10 cellular contexts compared by ENCODE assay signal in the genomic region with DNA sequence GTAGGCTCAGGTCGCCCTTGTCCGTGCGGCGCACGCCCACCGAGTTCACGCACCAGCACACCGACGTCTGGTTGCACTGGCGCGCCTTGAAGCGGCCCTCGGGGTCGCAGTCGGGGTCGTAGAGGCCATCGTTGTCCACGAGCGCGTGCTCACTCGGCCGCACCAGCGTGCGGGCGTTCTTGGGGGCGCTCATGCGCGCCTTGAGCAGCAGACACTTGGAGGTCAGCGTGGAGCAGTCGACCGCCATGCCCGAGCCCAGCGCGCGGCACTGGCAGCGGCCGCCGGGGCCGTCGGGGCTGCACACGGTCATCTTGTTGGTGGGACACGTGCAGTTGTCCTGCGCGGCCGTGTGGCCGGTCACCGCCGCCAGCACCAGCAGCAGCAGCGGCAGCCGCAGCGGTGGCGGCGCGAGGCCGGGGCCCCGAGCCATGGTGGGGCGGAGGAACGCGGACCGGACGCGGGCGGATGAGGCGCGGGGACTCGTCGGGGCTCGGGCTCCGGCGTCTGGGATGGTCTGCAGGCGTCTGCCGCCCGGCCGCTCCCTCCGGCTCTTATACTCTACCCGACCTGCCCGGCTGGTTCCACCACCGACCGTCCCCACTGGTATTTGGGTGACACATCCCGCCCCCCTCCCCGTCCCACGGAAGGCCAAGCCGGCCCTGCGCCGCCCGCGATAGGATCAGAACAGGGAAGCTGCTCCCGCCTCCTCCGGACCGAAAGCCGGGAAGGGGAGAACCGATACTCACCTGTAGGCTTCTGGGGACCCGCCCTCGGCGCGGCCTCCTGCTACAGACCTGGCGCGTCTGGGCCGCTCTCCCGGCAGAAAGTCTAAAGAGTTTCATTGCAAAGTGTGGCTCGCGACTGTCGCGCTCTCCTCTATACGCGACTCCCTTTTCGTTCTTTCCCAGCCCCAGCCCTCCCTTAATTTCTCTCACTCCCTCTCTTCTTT. TPM values are rescaled to one million over a fixed set of nuclear protein-coding genes. Genes with fewer than 3 reads are reported as not detected.
DNase-seq lines count a peak whose midpoint lies in the region; ATAC-seq and TF ChIP-seq lines count a peak whose summit lies in the region.
"Had no signal": no experiment of that assay in that cellular context is flagged by ENCODE, and none has a peak within 500 bp of the region (broad histone marks: within the 10 kb centered on the region; RNA-seq: fewer than 3 reads in every experiment).

TACSTD2 (minus strand) TSS at position 526 of the 949 bp plus-strand sequence; CDS start at position 430, 96 bp downstream.

- DNase-seq in DMS153 (lab: John Stamatoyannopoulos, UW) = peak; percentile 41
- DNase-seq in DMS153 treated with DMSO at 0.1 percent for 48 hours (lab: John Stamatoyannopoulos, UW; ENCODE audit: unreplicated experiment) = no peak
- DNase-seq in choroid plexus epithelial cell (ENCODE audit: low read depth) = no peak
- peak; percentile 64 to 93 for DNase-seq in lower leg skin (ENCODE audit: low spot score in 2 of 2)
- no peak for DNase-seq in thoracic aorta (ENCODE audit: low spot score)
- DNase-seq in KG1 (lab: John Stamatoyannopoulos, UW) = no peak
- no peak for DNase-seq in NCI-H526 treated with DMSO at 0.1 percent for 48 hours (lab: John Stamatoyannopoulos, UW)
- DNase-seq in OCI-M1 (lab: John Stamatoyannopoulos, UW) = no peak

- TF ChIP-seq CTCF in choroid plexus epithelial cell (conservative IDR thresholded peaks at IDR 0.05; ENCODE audit: low read depth, low read length) = no peak
- no peak for TF ChIP-seq CTCF in lower leg skin (IDR thresholded peaks at IDR 0.05)
- TF ChIP-seq CTCF in thoracic aorta (IDR thresholded peaks at IDR 0.05) = no peak

- H3K4me3 ChIP-seq in choroid plexus epithelial cell (ENCODE audit: low read depth, low read length) = peak within 1 kb of the TSS; percentile 37
- peak within 1 kb of the TSS; percentile 16 for H3K4me3 ChIP-seq in lower leg skin (ENCODE audit: low read depth, poor library complexity, severe bottlenecking)
- H3K4me3 ChIP-seq in thoracic aorta = peak within 1 kb of the TSS; percentile 78
- H3K4me3 ChIP-seq: A549 had no signal

- H3K9me3 ChIP-seq in thoracic aorta = no peaks in the 10 kb centered on the region
- H3K9me3 ChIP-seq: A549 had no signal

- 6 to 11% methylated on average over 37 to 65 of the region's 107 CpGs for WGBS in lower leg skin, 2 donors

- no peak for TF ChIP-seq POLR2A in lower leg skin (IDR thresholded peaks at IDR 0.05)

- intact Hi-C loops in lower leg skin (cut with DNase I; ENCODE audit: low total_unique reads) = no loop called here

- H3K27me3 ChIP-seq in thoracic aorta (replicated peaks; ENCODE audit: insufficient read depth) = no peaks in the 10 kb centered on the region

- no peaks in the 10 kb centered on the region for H3K36me3 ChIP-seq in thoracic aorta

- H3K27ac ChIP-seq in thoracic aorta = peak within 1 kb of the TSS; percentile 6 to 39
- H3K27ac ChIP-seq: A549 had no signal

- no peak for ATAC-seq in thoracic aorta (ENCODE audit: insufficient number of reproducible peaks, low FRiP score, low read depth)
- ATAC-seq: A549 had no signal

- peaks cover 7 to 11% of the 10 kb centered on the region in 2 donors for H3K4me1 ChIP-seq in thoracic aorta (ENCODE audit: control insufficient read depth in 1 of 2, low read depth in 2 of 2)
- H3K4me1 ChIP-seq: A549 had no signal

RNA-seq across cellular contexts. Expression of gene TACSTD2, which starts in this region (rescaled TPM):
- total RNA-seq in lower leg skin (1,000 to 10,000 TPM in 1 of 4 donors, 100 to 1,000 TPM in 3; 672 to 1,075 (median 946) TPM), thoracic aorta (1 to 10 TPM; 6.9 to 8.1 TPM)
- total RNA-seq: SK-MEL-5 had no signal

Comparison
In these comparisons a context has a peak if more than half of its experiments do, and no peak if none do; other contexts are left out.
1. RNA of gene TACSTD2 (total RNA-seq): 672 to 1,075 TPM in lower leg skin; 6.9 to 8.1 TPM in thoracic aorta; every median in the first group is over 10 times any median in the second.
2. DNase-seq: peak in DMS153 (single experiment) and lower leg skin (2 of 2); none in DMS153 treated with DMSO at 0.1 percent for 48 hours (single experiment), choroid plexus epithelial cell (single experiment), thoracic aorta (single experiment), KG1 (single experiment), NCI-H526 treated with DMSO at 0.1 percent for 48 hours (single experiment) and OCI-M1 (single experiment).
3. H3K4me3 ChIP-seq: peak in every context shown above with its lines; median percentile 78 in thoracic aorta; 37 in choroid plexus epithelial cell; 16 in lower leg skin.